In genomic region chr21:35204850-35205564, GRCh38 we compare ENCODE assay signal across 8 cellular contexts.
DNase-seq lines count a peak whose midpoint lies in the region; ATAC-seq and TF ChIP-seq lines count a peak whose summit lies in the region.

No MANE protein-coding gene starts in this region.

- H3K4me1 ChIP-seq in Panc1 (ENCODE audit: control insufficient read depth, insufficient read depth, low read length), result no peaks in the 10 kb centered on the region; the same call in 1 of the 2 replicates
- H3K4me1 ChIP-seq in mesenchymal stem cell (ENCODE audit: control insufficient read depth, insufficient read depth, low read depth, low read length), result peaks cover 7% of the 10 kb centered on the region
- peaks cover 29% of the 10 kb centered on the region for H3K4me1 ChIP-seq in suprapubic skin

- TF ChIP-seq POLR2A in suprapubic skin (IDR thresholded peaks at IDR 0.05), result no peak

- H2BK5ac ChIP-seq in mesenchymal stem cell (ENCODE audit: low read depth, low read length, poor library complexity, severe bottlenecking), result no peak overlapping the region

- peak overlapping the region in 1 of 2 experiments; percentile 72 for H3K14ac ChIP-seq in mesenchymal stem cell (ENCODE audit: low read length in 2 of 2)

- 88% methylated on average over 18 of the region's 20 CpGs for WGBS in mesenchymal stem cell
- 54% methylated on average over 17 of the region's 20 CpGs for WGBS in suprapubic skin

- peak overlapping the region in 1 of 2 experiments; percentile 92 for H3K18ac ChIP-seq in mesenchymal stem cell (ENCODE audit: low read depth in 1 of 2, low read length in 2 of 2)

- H3K27me3 ChIP-seq in Panc1 (ENCODE audit: control insufficient read depth, insufficient read depth, low read length) (no peaks in the 10 kb centered on the region), mesenchymal stem cell (ENCODE audit: control insufficient read depth in 1 of 2, insufficient read depth in 1 of 2, low read length in 2 of 2) (no peaks in the 10 kb centered on the region), suprapubic skin (no peaks in the 10 kb centered on the region)

- peak overlapping the region; percentile 57 for H4K91ac ChIP-seq in mesenchymal stem cell (ENCODE audit: low read length)

- CTCF ChIA-PET in GM10248 (lab: Yijun Ruan, JAX) (interaction anchor here (1.1 to 3.5 kb wide), 6 partner anchors 8 to 315 kb away, joined by 3 to 18 read pairs (median 4); no protein-coding TSS in a partner anchor), Panc1 (lab: Charles Lee) (no interaction called here)

- H3K4me3 ChIP-seq in Panc1 (ENCODE audit: low read depth in 2 of 2, low read length in 2 of 2) (no peak overlapping the region), choroid plexus epithelial cell (ENCODE audit: low read depth, low read length) (peak overlapping the region; percentile 22), mesenchymal stem cell (ENCODE audit: insufficient read depth in 1 of 2, low read depth in 1 of 2, low read length in 2 of 2) (peak overlapping the region in 1 of 2 experiments; percentile 60), suprapubic skin (peak overlapping the region; percentile 25)

- TF ChIP-seq EP300 in suprapubic skin (IDR thresholded peaks at IDR 0.05), result no peak

- no peak for ATAC-seq in Panc1
- no peak for ATAC-seq in HG03521 (IDR thresholded peaks at IDR 0.05; ENCODE audit: unreplicated experiment)
- ATAC-seq in GM21367 (IDR thresholded peaks at IDR 0.05; ENCODE audit: unreplicated experiment), result no peak

- H2AFZ ChIP-seq in mesenchymal stem cell (ENCODE audit: low read depth, low read length), result no peak overlapping the region

- in situ Hi-C loops in Panc1 (cut with HindIII; ENCODE audit: low pct_unique_long_range_greater_than_20kb, low sequenced_read_pairs), result no loop called here

- H4K8ac ChIP-seq in mesenchymal stem cell (ENCODE audit: low read length), result peak overlapping the region; percentile 81

- TF ChIP-seq CTCF in GM10248 (IDR thresholded peaks at IDR 0.05; ENCODE audit: control extremely low read depth, extremely low read depth, low read depth, missing control alignments) (no peak), Panc1 (IDR thresholded peaks at IDR 0.05) (no peak), choroid plexus epithelial cell (conservative IDR thresholded peaks at IDR 0.05; ENCODE audit: low read depth, low read length) (peak; percentile 44), suprapubic skin (IDR thresholded peaks at IDR 0.05) (no peak)

- no peak overlapping the region for H3K4me2 ChIP-seq in mesenchymal stem cell (ENCODE audit: low read length, poor library complexity, severe bottlenecking)

- H3K4ac ChIP-seq in mesenchymal stem cell (ENCODE audit: low read depth in 1 of 2, low read length in 2 of 2), result peak overlapping the region in 1 of 2 experiments; percentile 44

- H2BK12ac ChIP-seq in mesenchymal stem cell (ENCODE audit: low read length in 2 of 2), result peak overlapping the region; percentile 80 to 84

- H3K9me3 ChIP-seq in Panc1 (ENCODE audit: control insufficient read depth, insufficient read depth, low read depth, low read length) (no peaks in the 10 kb centered on the region), mesenchymal stem cell (ENCODE audit: control insufficient read depth, low read length) (no peaks in the 10 kb centered on the region), suprapubic skin (no peaks in the 10 kb centered on the region)

- H3K79me1 ChIP-seq in mesenchymal stem cell (replicated peaks; ENCODE audit: low read length, poor library complexity, severe bottlenecking), result no peaks in the 10 kb centered on the region

- H2BK120ac ChIP-seq in mesenchymal stem cell (ENCODE audit: low read depth, low read length), result no peak overlapping the region

- no TSS peak for BruUV-seq in Panc1 (replicated peaks; lab: Mats Ljungman, UMichigan)

- peak overlapping the region; percentile 87 for H3K9ac ChIP-seq in mesenchymal stem cell (ENCODE audit: low read length)

- POLR2A ChIA-PET in GM10248 (lab: Yijun Ruan, JAX) (interaction anchor here (0.6 kb wide), 2 partner anchors 26 to 1072 kb away, joined by 3 read pairs; no protein-coding TSS in a partner anchor), Panc1 (lab: Charles Lee) (interaction anchor here (0.6 kb wide), 1 partner anchor 317 kb away, joined by 3 read pairs; no protein-coding TSS in a partner anchor)

- H2BK15ac ChIP-seq in mesenchymal stem cell (ENCODE audit: low read depth, poor library complexity, severe bottlenecking), result peak overlapping the region; percentile 92

- no peak overlapping the region for H2AK5ac ChIP-seq in mesenchymal stem cell (ENCODE audit: low read length, severe bottlenecking)

- H3K27ac ChIP-seq in Panc1 (ENCODE audit: low read length), result 0 out of 2 replicates have a peak overlapping the region, but pooled peaks have one; percentile 39
- no peak overlapping the region for H3K27ac ChIP-seq in mesenchymal stem cell (ENCODE audit: low read length, poor library complexity, severe bottlenecking)
- H3K27ac ChIP-seq in suprapubic skin, result peak overlapping the region; percentile 31

- H3K36me3 ChIP-seq in Panc1 (ENCODE audit: control insufficient read depth, insufficient read depth, low read length) (no peaks in the 10 kb centered on the region), mesenchymal stem cell (ENCODE audit: control insufficient read depth in 1 of 2, insufficient read depth in 2 of 2, low read depth in 1 of 2, low read length in 2 of 2) (no peaks in the 10 kb centered on the region), suprapubic skin (no peaks in the 10 kb centered on the region)

- H3K23ac ChIP-seq in mesenchymal stem cell (ENCODE audit: low read length in 2 of 2), result no peak overlapping the region

- intact Hi-C loops in Panc1 (cut with micrococcal nuclease; ENCODE audit: unreplicated experiment), result no loop called here

- DNase-seq in GM10248 (ENCODE audit: extremely low spot score) (peak; percentile 29), Panc1 (ENCODE audit: low read depth, low spot score) (no peak), choroid plexus epithelial cell (ENCODE audit: low read depth) (peak; percentile 95), mesenchymal stem cell (no peak), suprapubic skin (ENCODE audit: low spot score in 2 of 2) (peak in 1 of 2 donors; percentile 73), NCI-H128 (lab: John Stamatoyannopoulos, UW; ENCODE audit: unreplicated experiment) (no peak)

Comparison
In these comparisons a context has a peak if more than half of its experiments do, and no peak if none do; other contexts are left out.
1. DNase-seq: peak in GM10248 (single experiment) and choroid plexus epithelial cell (single experiment); none in Panc1 (single experiment), mesenchymal stem cell (single experiment) and NCI-H128 (single experiment).
2. H3K4me3 ChIP-seq: peak in choroid plexus epithelial cell (single experiment) and suprapubic skin (single experiment); none in Panc1 (0 of 2).